Comparison of ENCODE assay signal across 26 cellular contexts in the genomic region with DNA sequence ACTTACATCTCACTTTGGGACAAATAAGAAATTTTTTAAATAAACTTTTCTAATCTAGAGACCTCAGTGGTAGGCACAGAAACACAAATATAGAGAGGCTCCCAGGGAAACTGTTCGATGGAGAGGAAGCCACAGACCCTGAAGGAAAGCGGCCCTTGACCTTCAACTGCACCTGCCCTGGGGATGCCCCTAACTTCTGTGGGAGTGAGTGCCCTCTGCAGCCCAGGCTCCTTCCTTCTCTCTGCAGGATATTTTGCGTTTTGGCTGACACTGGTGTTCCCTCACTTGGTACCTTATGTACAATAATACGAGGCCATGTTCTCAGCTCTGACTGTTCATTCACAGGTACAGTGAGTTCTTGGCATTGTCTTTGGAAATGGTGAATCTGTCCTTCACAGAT.
A peak's percentile ranks its signal among the peaks of the same experiment; 100 is the strongest.
DNase-seq lines count a peak whose midpoint lies in the region; ATAC-seq, FAIRE-seq and TF ChIP-seq lines count a peak whose summit lies in the region.
"Had no signal": no experiment of that assay in that cellular context is flagged by ENCODE, and none has a peak within 500 bp of the region (broad histone marks: within the 10 kb centered on the region; RNA-seq: fewer than 3 reads in every experiment).

No MANE protein-coding gene starts in this region.

- TF ChIP-seq POLR2A in A549 (IDR thresholded peaks at IDR 0.05; ENCODE audit: low read length) (no peak), GM12878 (IDR thresholded peaks at IDR 0.05; ENCODE audit: low read depth, low read length) (no peak)

- FAIRE-seq in A549 (lab: Jason Lieb, UNC) = no peak
- FAIRE-seq in HTR-8/SVneo (lab: Jason Lieb, UNC) = peak; percentile 16
- no peak for FAIRE-seq in GM12878 (lab: Jason Lieb, UNC)
- FAIRE-seq: A204.1, D721Med, GM12892, GM19239 had no signal

- no peak for TF ChIP-seq CTCF in A549 (IDR thresholded peaks at IDR 0.05)
- peak; percentile 11; the same call in 1 of the 2 replicates for TF ChIP-seq CTCF in Panc1 (IDR thresholded peaks at IDR 0.05)
- TF ChIP-seq CTCF in GM12878 (IDR thresholded peaks at IDR 0.05 in 2 of 3, conservative IDR thresholded peaks at IDR 0.05 in 1 of 3; ENCODE audit: control insufficient read depth in 2 of 3, extremely low read depth in 1 of 3, insufficient read depth in 1 of 3, low read depth in 3 of 3, low read length in 3 of 3) = no peak; a peak in 1 of 6 replicates

- H3K9me3 ChIP-seq in A549 (no peaks in the 10 kb centered on the region), Panc1 (ENCODE audit: control insufficient read depth, insufficient read depth, low read depth, low read length) (no peaks in the 10 kb centered on the region), GM12878 (replicated peaks; ENCODE audit: control insufficient read depth, insufficient read depth, low read length) (no peaks in the 10 kb centered on the region)
- H3K9me3 ChIP-seq: BE2C; BLaER1 treated with 17β-estradiol and CSF1 and Interleukin-3, amounts not matched to agents 10 nM and 100 nM had no signal

- no TSS peak for BruUV-seq in Panc1 (replicated peaks; lab: Mats Ljungman, UMichigan)
- BruUV-seq in GM12878 (replicated peaks; lab: Mats Ljungman, UMichigan) = no TSS peak

- no peak overlapping the region for H2AFZ ChIP-seq in GM12878 (ENCODE audit: control insufficient read depth, low read depth, low read length)
- H2AFZ ChIP-seq: GM23248 had no signal

- H3K4me3 ChIP-seq in A549 = no peak overlapping the region
- no peak overlapping the region for H3K4me3 ChIP-seq in Panc1 (ENCODE audit: low read depth in 2 of 2, low read length in 2 of 2)
- H3K4me3 ChIP-seq in GM12878 = no peak overlapping the region
- H3K4me3 ChIP-seq: BLaER1 treated with 17β-estradiol and CSF1 and Interleukin-3, amounts not matched to agents 10 nM and 100 nM; GM23248 had no signal

- TF ChIP-seq RAD21 in A549 (conservative IDR thresholded peaks at IDR 0.05 in 1 of 2, IDR thresholded peaks at IDR 0.05 in 1 of 2) = no peak
- no peak for TF ChIP-seq RAD21 in GM12878 (IDR thresholded peaks at IDR 0.05; ENCODE audit: insufficient read depth, low read depth, low read length)

- POLR2A ChIA-PET in A549 (lab: Yijun Ruan, JAX) = no interaction called here
- POLR2A ChIA-PET in Panc1 (lab: Charles Lee) = no interaction called here
- POLR2A ChIA-PET in GM12878 (lab: Charles Lee) = no interaction called here

- RAD21 ChIA-PET in GM12878 (lab: Charles Lee; ENCODE audit: unreplicated experiment) = no interaction called here

- TF ChIP-seq EP300 in A549 (IDR thresholded peaks at IDR 0.05) (no peak), GM12878 (IDR thresholded peaks at IDR 0.05; ENCODE audit: borderline replicate concordance in 1 of 2, control insufficient read depth in 1 of 2, low read depth in 2 of 2, low read length in 2 of 2) (no peak)

- H3K27ac ChIP-seq in A549 (no peak overlapping the region), Panc1 (ENCODE audit: low read length) (no peak overlapping the region), GM12878 (ENCODE audit: control insufficient read depth, insufficient read depth) (no peak overlapping the region)
- H3K27ac ChIP-seq: 22Rv1; BLaER1 treated with 17β-estradiol and CSF1 and Interleukin-3, amounts not matched to agents 10 nM and 100 nM; GM23248 had no signal

- no peaks in the 10 kb centered on the region for H3K36me3 ChIP-seq in Panc1 (ENCODE audit: control insufficient read depth, insufficient read depth, low read length)
- no peaks in the 10 kb centered on the region for H3K36me3 ChIP-seq in GM12878 (ENCODE audit: control insufficient read depth in 2 of 2, insufficient read depth in 2 of 2, low read length in 1 of 2)
- H3K36me3 ChIP-seq: BE2C; BLaER1 treated with 17β-estradiol and CSF1 and Interleukin-3, amounts not matched to agents 10 nM and 100 nM had no signal

- no peaks in the 10 kb centered on the region for H4K20me1 ChIP-seq in GM12878 (ENCODE audit: control insufficient read depth, insufficient read depth)
- H4K20me1 ChIP-seq: BLaER1 treated with 17β-estradiol and CSF1 and Interleukin-3, amounts not matched to agents 10 nM and 100 nM had no signal

- DNase-seq in A549 (ENCODE audit: low read depth in 1 of 2, low spot score in 1 of 2) (no peak), HTR-8/SVneo (ENCODE audit: insufficient read length, low spot score) (no peak), Panc1 (ENCODE audit: low read depth, low spot score) (no peak), GM12878 (ENCODE audit: low read depth, low spot score) (no peak), NCI-H1694 treated with DMSO at 0.1 percent for 48 hours (lab: John Stamatoyannopoulos, UW) (no peak)
- no peak for DNase-seq in activated CD8-positive, alpha-beta memory T cell treated with anti-CD3 and anti-CD28 coated beads, Interleukin-2, amount 50 U/mL, for 4 hours
- DNase-seq in activated effector memory CD4-positive, alpha-beta T cell treated with Interleukin-2 at 50 U/mL for 16 hours = no peak
- DNase-seq in effector CD4-positive, alpha-beta T cell = no peak
- DNase-seq: ACHN; AML-193; BE2C; CD4-positive, alpha-beta T cell; CD8-positive, alpha-beta memory T cell; DMS 273 treated with DMSO at 0.1 percent for 48 hours; DMS79; EL; GDM1; GM23248; H9 had no signal

- SMC1A ChIA-PET in GM12878 (lab: Charles Lee; ENCODE audit: uncharacterized antibody, unreplicated experiment) = no interaction called here

- in situ Hi-C loops in Panc1 (cut with HindIII; ENCODE audit: low pct_unique_long_range_greater_than_20kb, low sequenced_read_pairs) (no loop called here), GM12878 (cut with MboI) (no loop called here)

- WGBS in A549 (ENCODE audit: missing lambda C conversion rate) = 13% methylated on average over 4 of the region's 4 CpGs
- WGBS in GM12878 (ENCODE audit: insufficient coverage, insufficient replicate concordance, low lambda C conversion rate, missing lambda C conversion rate) = 24% methylated on average over 4 of the region's 4 CpGs

- ATAC-seq in A549 (peak; percentile 41 to 42; a peak in 4 of 6 replicates), Panc1 (no peak), GM12878 (peak; percentile 58; the same call in 2 of the 3 replicates)
- ATAC-seq: HCT116 had no signal

- H3K4me1 ChIP-seq in A549 = no peaks in the 10 kb centered on the region
- no peaks in the 10 kb centered on the region for H3K4me1 ChIP-seq in Panc1 (ENCODE audit: control insufficient read depth, insufficient read depth, low read length)
- no peaks in the 10 kb centered on the region for H3K4me1 ChIP-seq in GM12878 (ENCODE audit: control insufficient read depth, insufficient read depth, low read length)
- H3K4me1 ChIP-seq: BE2C had no signal

- CTCF ChIA-PET in A549 (lab: Yijun Ruan, JAX) = no interaction called here
- CTCF ChIA-PET in Panc1 (lab: Charles Lee) = interaction anchor here (0.9 kb wide), 1 partner anchor 26 kb away, joined by 3 read pairs; no protein-coding TSS in a partner anchor
- CTCF ChIA-PET in GM12878 (lab: Yijun Ruan, JAX) = no interaction called here

- intact Hi-C loops in Panc1 (cut with micrococcal nuclease; ENCODE audit: unreplicated experiment) (no loop called here), GM12878 (cut with micrococcal nuclease; ENCODE audit: unreplicated experiment) (no loop called here)

- H3K27me3 ChIP-seq in Panc1 (ENCODE audit: control insufficient read depth, insufficient read depth, low read length) (peaks cover 26% of the 10 kb centered on the region), GM12878 (replicated peaks in 1 of 2; ENCODE audit: control insufficient read depth in 2 of 2, insufficient read depth in 2 of 2, low read length in 1 of 2) (peaks cover 0 to 3% of the 10 kb centered on the region in 2 experiments; a peak in 1 of 4 replicates)
- H3K27me3 ChIP-seq: BE2C; BLaER1 treated with 17β-estradiol and CSF1 and Interleukin-3, amounts not matched to agents 10 nM and 100 nM had no signal

- H3K9ac ChIP-seq in GM12878 (ENCODE audit: control insufficient read depth, insufficient read depth, low read length) = no peak overlapping the region
- H3K9ac ChIP-seq: BLaER1 treated with 17β-estradiol and CSF1 and Interleukin-3, amounts not matched to agents 10 nM and 100 nM; GM23248 had no signal

- H3K79me2 ChIP-seq in GM12878 (ENCODE audit: control insufficient read depth, insufficient read depth, low read length) = no peaks in the 10 kb centered on the region

- H3K4me2 ChIP-seq in A549 (no peak overlapping the region), GM12878 (ENCODE audit: control insufficient read depth, insufficient read depth) (no peak overlapping the region)
- H3K4me2 ChIP-seq: BLaER1 treated with 17β-estradiol and CSF1 and Interleukin-3, amounts not matched to agents 10 nM and 100 nM had no signal

TF ChIP-seq in A549, 52 proteins besides CTCF, POLR2A, EP300 and RAD21 (continues in another document):
- TF ChIP-seq BHLHE40 (IDR thresholded peaks at IDR 0.05; ENCODE audit: low read depth, low read length) = no peak
- TF ChIP-seq, protein P1, sequence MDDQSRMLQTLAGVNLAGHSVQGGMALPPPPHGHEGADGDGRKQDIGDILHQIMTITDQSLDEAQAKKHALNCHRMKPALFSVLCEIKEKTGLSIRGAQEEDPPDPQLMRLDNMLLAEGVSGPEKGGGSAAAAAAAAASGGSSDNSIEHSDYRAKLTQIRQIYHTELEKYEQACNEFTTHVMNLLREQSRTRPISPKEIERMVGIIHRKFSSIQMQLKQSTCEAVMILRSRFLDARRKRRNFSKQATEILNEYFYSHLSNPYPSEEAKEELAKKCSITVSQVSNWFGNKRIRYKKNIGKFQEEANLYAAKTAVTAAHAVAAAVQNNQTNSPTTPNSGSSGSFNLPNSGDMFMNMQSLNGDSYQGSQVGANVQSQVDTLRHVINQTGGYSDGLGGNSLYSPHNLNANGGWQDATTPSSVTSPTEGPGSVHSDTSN (IDR thresholded peaks at IDR 0.05) = no peak
- no peak for TF ChIP-seq ZNF302 (CRISPR knock-in tag; IDR thresholded peaks at IDR 0.05)
- no peak for TF ChIP-seq MAFK (IDR thresholded peaks at IDR 0.05; ENCODE audit: partially characterized antibody)
- no peak for TF ChIP-seq TFCP2L1 (CRISPR knock-in tag; IDR thresholded peaks at IDR 0.05)
- no peak for TF ChIP-seq HEYL (CRISPR knock-in tag; IDR thresholded peaks at IDR 0.05)

TF ChIP-seq in GM12878, 131 proteins besides CTCF, POLR2A, EP300 and RAD21 (continues in another document):
- no peak for TF ChIP-seq BMI1 (IDR thresholded peaks at IDR 0.05; ENCODE audit: borderline replicate concordance)
- TF ChIP-seq, protein P1 (IDR thresholded peaks at IDR 0.05; ENCODE audit: insufficient replicate concordance, low read depth, low read length) = no peak
- no peak for TF ChIP-seq ZNF207 (IDR thresholded peaks at IDR 0.05; ENCODE audit: borderline replicate concordance)
- no peak for TF ChIP-seq JUND (IDR thresholded peaks at IDR 0.05; ENCODE audit: low read depth, low read length)
- TF ChIP-seq EZH2 (IDR thresholded peaks at IDR 0.05; ENCODE audit: borderline replicate concordance, control insufficient read depth, low read depth, low read length) = no peak
